8 cellular contexts compared by ENCODE assay signal in the genomic region with DNA sequence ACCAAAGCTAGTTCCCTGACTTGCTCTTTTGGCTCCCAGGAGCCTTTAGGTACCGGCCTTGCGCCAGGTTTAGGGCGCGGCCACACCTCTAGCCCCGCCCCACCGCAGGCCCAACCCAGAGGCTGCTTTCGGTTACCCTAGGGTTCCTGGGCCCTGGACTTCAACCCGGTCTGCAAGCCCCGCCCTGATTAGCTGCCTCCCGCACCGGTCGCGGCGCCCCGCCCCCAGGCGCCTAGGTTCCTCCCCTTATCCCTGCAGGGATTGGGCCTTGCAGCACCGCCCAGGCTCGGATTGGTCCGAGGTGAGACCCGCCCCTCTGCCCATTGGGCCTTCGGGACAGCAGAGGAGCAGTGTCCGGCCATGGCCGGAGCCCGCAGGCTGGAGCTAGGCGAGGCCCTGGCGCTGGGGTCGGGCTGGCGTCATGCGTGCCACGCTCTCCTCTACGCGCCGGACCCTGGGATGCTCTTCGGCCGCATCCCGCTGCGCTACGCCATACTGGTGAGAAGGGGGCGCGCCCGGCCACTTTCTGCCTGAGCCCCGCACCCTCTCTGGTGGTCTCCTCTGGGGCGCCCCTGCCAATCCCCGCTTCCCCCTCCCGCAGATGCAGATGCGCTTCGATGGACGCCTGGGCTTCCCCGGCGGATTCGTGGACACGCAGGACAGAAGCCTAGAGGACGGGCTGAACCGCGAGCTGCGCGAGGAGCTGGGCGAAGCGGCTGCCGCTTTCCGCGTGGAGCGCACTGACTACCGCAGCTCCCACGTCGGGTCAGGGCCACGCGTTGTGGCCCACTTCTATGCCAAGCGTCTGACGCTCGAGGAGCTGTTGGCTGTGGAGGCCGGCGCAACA. TPM values are rescaled to one million over a fixed set of nuclear protein-coding genes. Genes with fewer than 3 reads are reported as not detected.
DNase-seq lines count a peak whose midpoint lies in the region; ATAC-seq, FAIRE-seq and TF ChIP-seq lines count a peak whose summit lies in the region.

TSS of gene NUDT16 (plus strand) at position 330 of the 847 bp plus-strand sequence. CDS start at position 361, 31 bp downstream.

- H3K36me3 ChIP-seq in left ventricle myocardium inferior (peaks cover 14% of the 10 kb centered on the region), upper lobe of left lung (peaks cover 0 to 23% (median 6%) of the 10 kb centered on the region in 4 donors)

- ATAC-seq in HG02798 (IDR thresholded peaks at IDR 0.05; ENCODE audit: poor library complexity, unreplicated experiment) (peak; percentile 98), upper lobe of left lung (ENCODE audit: low FRiP score in 2 of 2) (peak; percentile 98 to 100)

- WGBS in upper lobe of left lung, 2 donors = 1% methylated on average over 22 to 55 of the region's 73 CpGs

- DNase-seq in GM12891 (ENCODE audit: insufficient read length, low spot score) (peak; percentile 97), NCI-H146 (lab: John Stamatoyannopoulos, UW) (peak; percentile 100), T-helper 2 cell (peak; percentile 89 to 97 (median 93)), left ventricle myocardium inferior (peak; percentile 100), posterior vena cava (ENCODE audit: low spot score) (peak; percentile 100), upper lobe of left lung (peak; percentile 100)

- TF ChIP-seq CTCF in left ventricle myocardium inferior (IDR thresholded peaks at IDR 0.05; ENCODE audit: borderline replicate concordance) (no peak), upper lobe of left lung (IDR thresholded peaks at IDR 0.05) (peak in 4 of 6 experiments; percentile 11 to 44 (median 18))

- intact Hi-C loops in left ventricle myocardium inferior (cut with micrococcal nuclease) = no loop called here
- intact Hi-C loops in posterior vena cava (cut with DNase I) = loop anchor here in 1 of 2 donors (10.0 kb wide), 1 partner anchor 123 kb away; the partner anchor contains the start of gene MRPL3

- TF ChIP-seq EP300 in upper lobe of left lung (IDR thresholded peaks at IDR 0.05) = peak in 1 of 4 donors; percentile 55

- TF ChIP-seq POLR2A in GM12891 (IDR thresholded peaks at IDR 0.05; ENCODE audit: low read depth, low read length) = peak; percentile 79
- TF ChIP-seq POLR2A in upper lobe of left lung (IDR thresholded peaks at IDR 0.05) = peak; percentile 84 to 99 (median 93)

- FAIRE-seq in GM12891 (lab: Jason Lieb, UNC) = peak; percentile 97

- H3K9me3 ChIP-seq in left ventricle myocardium inferior (replicated peaks) = no peaks in the 10 kb centered on the region
- H3K9me3 ChIP-seq in upper lobe of left lung = no peaks in the 10 kb centered on the region

- H3K4me3 ChIP-seq in left ventricle myocardium inferior = peak within 1 kb of the TSS; percentile 83
- H3K4me3 ChIP-seq in upper lobe of left lung = peak within 1 kb of the TSS; percentile 75 to 96 (median 90)

- peak within 1 kb of the TSS; percentile 94 for H3K27ac ChIP-seq in angular gyrus (ENCODE audit: low read depth, low read length)
- peak within 1 kb of the TSS; percentile 91 for H3K27ac ChIP-seq in left ventricle myocardium inferior (replicated peaks)
- peak within 1 kb of the TSS; percentile 93 to 98 (median 94) for H3K27ac ChIP-seq in upper lobe of left lung

- H3K27me3 ChIP-seq in left ventricle myocardium inferior (ENCODE audit: low read depth) (no peaks in the 10 kb centered on the region), upper lobe of left lung (no peaks in the 10 kb centered on the region)

- H3K4me1 ChIP-seq in left ventricle myocardium inferior (peaks cover 70% of the 10 kb centered on the region), upper lobe of left lung (peaks cover 44 to 55% (median 48%) of the 10 kb centered on the region in 4 donors)

TF ChIP-seq in GM12891, 5 proteins besides CTCF, POLR2A, EP300 and RAD21:
- TF ChIP-seq POU2F2 (IDR thresholded peaks at IDR 0.05; ENCODE audit: low read depth, low read length) (no peak), TAF1 (IDR thresholded peaks at IDR 0.05; ENCODE audit: low read depth, low read length) (peak; percentile 66; the same call in 1 of the 2 replicates), POLR2AphosphoS5 (IDR thresholded peaks at IDR 0.05; ENCODE audit: low read depth, low read length) (peak; percentile 81), SPI1 (IDR thresholded peaks at IDR 0.05; ENCODE audit: low read depth, low read length) (0 out of 2 replicates have a peak, but pooled peaks have one; percentile 8)
TF ChIP-seq in GM12891: peak in this region for 3.

RNA-seq across cellular contexts. Expression of gene NUDT16, which starts in this region (rescaled TPM):
- 8.7 TPM for polyA plus RNA-seq in GM12891 (2012; ENCODE audit: low read depth, missing spikeins)
- total RNA-seq in left ventricle myocardium inferior = 35.3 TPM
- 10 to 100 TPM; 15.8 to 30.9 TPM for total RNA-seq in posterior vena cava
- total RNA-seq in upper lobe of left lung = 10 to 100 TPM; 35.0 to 70.8 (median 63.4) TPM

Comparison
In these comparisons a context has a peak if more than half of its experiments do, and no peak if none do; other contexts are left out.
1. Peak in every context shown above with its lines: DNase-seq, ATAC-seq, H3K4me3 ChIP-seq and H3K27ac ChIP-seq.